ENCODE assay signal across 1 cellular context in genomic region chr15:89243691-89244511, GRCh38.
A peak's percentile ranks its signal among the peaks of the same experiment; 100 is the strongest.
TF ChIP-seq lines count a peak whose summit lies in the region.

Gene FANCI, plus strand, starts transcription at chr15:89243979. Its CDS starts 3,669 bp downstream, at chr15:89247648.

TF ChIP-seq in K562, 482 proteins besides CTCF, POLR2A, EP300 and RAD21 (continued from another document and continues in another):
- TF ChIP-seq AFF1 (IDR thresholded peaks at IDR 0.05; ENCODE audit: low read depth in 1 of 2, partially characterized antibody in 2 of 2) (peak in 1 of 2 experiments; percentile 52), FOXK1 (CRISPR knock-in tag; IDR thresholded peaks at IDR 0.05; ENCODE audit: borderline replicate concordance) (peak; percentile 83; the same call in 1 of the 2 replicates), PHF21A (IDR thresholded peaks at IDR 0.05; ENCODE audit: borderline replicate concordance, low read depth) (peak; percentile 76; the same call in 1 of the 2 replicates), ZBTB5 (IDR thresholded peaks at IDR 0.05) (no peak), E2F4 (CRISPR knock-in tag; IDR thresholded peaks at IDR 0.05; ENCODE audit: low read depth) (peak; percentile 96; the same call in 1 of the 2 replicates), ZNF778 (CRISPR knock-in tag; IDR thresholded peaks at IDR 0.05) (no peak), HIVEP1 (CRISPR knock-in tag; IDR thresholded peaks at IDR 0.05) (no peak), C11orf30 (IDR thresholded peaks at IDR 0.05; ENCODE audit: low read depth) (peak; percentile 49), ZBTB11 (CRISPR knock-in tag; IDR thresholded peaks at IDR 0.05) (peak in 1 of 3 experiments; percentile 93; a peak in 2 of 6 replicates), JUN (IDR thresholded peaks at IDR 0.05; ENCODE audit: borderline replicate concordance, low read depth, low read length) (peak; percentile 51; the same call in 1 of the 2 replicates), JUN (CRISPR knock-in tag; IDR thresholded peaks at IDR 0.05; ENCODE audit: borderline replicate concordance) (peak; percentile 96; the same call in 1 of the 2 replicates), SMARCC2 (IDR thresholded peaks at IDR 0.05; ENCODE audit: low read depth) (no peak), NONO (IDR thresholded peaks at IDR 0.05; ENCODE audit: low read depth in 2 of 2, low read length in 1 of 2) (peak in 1 of 2 experiments; percentile 97; a peak in 2 of 4 replicates), NEUROD1 (IDR thresholded peaks at IDR 0.05; ENCODE audit: borderline replicate concordance, low read depth, low read length, partially characterized antibody) (peak; percentile 75), GATAD2B (IDR thresholded peaks at IDR 0.05; ENCODE audit: borderline replicate concordance) (no peak), HMGXB4 (CRISPR knock-in tag; IDR thresholded peaks at IDR 0.05) (peak; percentile 64; the same call in 1 of the 2 replicates), ZKSCAN8 (CRISPR knock-in tag; IDR thresholded peaks at IDR 0.05) (no peak), E2F3 (CRISPR knock-in tag; IDR thresholded peaks at IDR 0.05) (0 out of 2 replicates have a peak, but pooled peaks have one; percentile 51), IRF2 (CRISPR knock-in tag; IDR thresholded peaks at IDR 0.05) (no peak), TCF7L2 (IDR thresholded peaks at IDR 0.05; ENCODE audit: low read depth, low read length) (peak; percentile 93), RBFOX2 (IDR thresholded peaks at IDR 0.05; ENCODE audit: low read depth, low read length) (peak; percentile 95), LCOR (CRISPR knock-in tag; IDR thresholded peaks at IDR 0.05) (peak; percentile 80; the same call in 1 of the 2 replicates), ZNF655 (CRISPR knock-in tag; IDR thresholded peaks at IDR 0.05) (no peak), FIP1L1 (IDR thresholded peaks at IDR 0.05; ENCODE audit: low read depth, low read length, poor library complexity, severe bottlenecking) (peak; percentile 83), NFRKB (IDR thresholded peaks at IDR 0.05; ENCODE audit: low read depth) (peak; percentile 55; the same call in 1 of the 2 replicates), ZNF507 (tag; conservative IDR thresholded peaks at IDR 0.05) (no peak), ZFPM2 (CRISPR knock-in tag; IDR thresholded peaks at IDR 0.05) (no peak), CC2D1A (IDR thresholded peaks at IDR 0.05) (peak; percentile 46; the same call in 1 of the 2 replicates), FOXJ3 (CRISPR knock-in tag; IDR thresholded peaks at IDR 0.05) (no peak), ZBTB40 (IDR thresholded peaks at IDR 0.05) (peak; percentile 96), ZBTB40 (CRISPR knock-in tag; IDR thresholded peaks at IDR 0.05) (peak; percentile 70), L3MBTL2 (IDR thresholded peaks at IDR 0.05) (peak; percentile 92), SMC3 (conservative IDR thresholded peaks at IDR 0.05; ENCODE audit: insufficient read depth, low read depth, low read length) (peak; percentile 64), ZNF717 (CRISPR knock-in tag; IDR thresholded peaks at IDR 0.05) (no peak)
